ENCODE assay signal across 21 cellular contexts in genomic region chr9:98877211-98877730, GRCh38.
DNase-seq lines count a peak whose midpoint lies in the region; ATAC-seq and TF ChIP-seq lines count a peak whose summit lies in the region.
"Had no signal": no experiment of that assay in that cellular context is flagged by ENCODE, and none has a peak within 500 bp of the region (broad histone marks: within the 10 kb centered on the region; RNA-seq: fewer than 3 reads in every experiment).

No MANE protein-coding gene starts in this region.

- H3K36me3 ChIP-seq in right atrium auricular region (no peaks in the 10 kb centered on the region), neuronal stem cell (replicated peaks in 1 of 2; ENCODE audit: control insufficient read depth in 2 of 2, insufficient read depth in 2 of 2, low read length in 2 of 2) (no peaks in the 10 kb centered on the region)
- H3K36me3 ChIP-seq: BLaER1, HAP-1 had no signal

- no peak overlapping the region for H4K91ac ChIP-seq in neuronal stem cell (ENCODE audit: low read depth, low read length, poor library complexity)

- no peak overlapping the region for H2BK12ac ChIP-seq in neuronal stem cell (ENCODE audit: low read length)

- intact Hi-C loops in right cardiac atrium (cut with DNase I) (no loop called here), dorsolateral prefrontal cortex (cut with DNase I) (no loop called here)

- peak; percentile 2 for DNase-seq in NCI-H146 (lab: John Stamatoyannopoulos, UW)
- no peak for DNase-seq in NCI-H146 treated with DMSO at 0.1 percent for 48 hours (lab: John Stamatoyannopoulos, UW; ENCODE audit: unreplicated experiment)
- DNase-seq in right atrium auricular region (ENCODE audit: low spot score) = peak; percentile 28
- DNase-seq in right cardiac atrium = no peak
- DNase-seq in mesenteric fat pad (ENCODE audit: low spot score) = peak; percentile 39
- DNase-seq in neuronal stem cell (ENCODE audit: low spot score) = no peak
- no peak for DNase-seq in dorsolateral prefrontal cortex
- DNase-seq in NCI-H2196 (lab: John Stamatoyannopoulos, UW; ENCODE audit: unreplicated experiment) = no peak
- DNase-seq: Caco-2; CD4-positive, CD25-positive, alpha-beta regulatory T cell; DMS79; EL; GDM1; GOT3; HFFc6 had no signal

- H3K79me1 ChIP-seq in neuronal stem cell (ENCODE audit: low read depth, low read length) = no peaks in the 10 kb centered on the region

- H3K14ac ChIP-seq in neuronal stem cell (ENCODE audit: low read length) = no peak overlapping the region

- TF ChIP-seq CTCF in right atrium auricular region (IDR thresholded peaks at IDR 0.05) (no peak), dorsolateral prefrontal cortex (IDR thresholded peaks at IDR 0.05 in 54 of 56, conservative IDR thresholded peaks at IDR 0.05 in 2 of 56; ENCODE audit: low read depth in 1 of 56, partially characterized antibody in 56 of 56) (no peak)

- 92% methylated on average over 10 of the region's 10 CpGs for WGBS in right cardiac atrium
- WGBS in neuronal stem cell (ENCODE audit: extremely low coverage in 2 of 2, insufficient read length in 2 of 2, insufficient replicate concordance in 1 of 2), 2 donors = no CpG with 5 or more reads among the region's 10 CpGs

- no peak overlapping the region for H3K4me2 ChIP-seq in neuronal stem cell (ENCODE audit: insufficient read depth, low read length, poor library complexity, severe bottlenecking)
- H3K4me2 ChIP-seq: BLaER1 had no signal

- no peak overlapping the region for H2BK15ac ChIP-seq in neuronal stem cell (ENCODE audit: low read length)

- H3K27ac ChIP-seq in right atrium auricular region (no peak overlapping the region), right cardiac atrium (ENCODE audit: low read length) (no peak overlapping the region), neuronal stem cell (replicated peaks; ENCODE audit: low read length) (no peak overlapping the region), dorsolateral prefrontal cortex (no peak overlapping the region)
- H3K27ac ChIP-seq: 22Rv1, BLaER1, C4-2B had no signal

- peak overlapping the region; percentile 25 for H2AK5ac ChIP-seq in neuronal stem cell (ENCODE audit: low read depth, low read length)

- H3K4me1 ChIP-seq in right atrium auricular region = peaks cover 0 to 31% of the 10 kb centered on the region in 2 donors
- H3K4me1 ChIP-seq in right cardiac atrium (ENCODE audit: control insufficient read depth, insufficient read depth, low read length) = peaks cover 15% of the 10 kb centered on the region
- no peaks in the 10 kb centered on the region for H3K4me1 ChIP-seq in neuronal stem cell (ENCODE audit: control insufficient read depth in 2 of 2, insufficient read depth in 1 of 2, low read depth in 1 of 2, low read length in 2 of 2)
- H3K4me1 ChIP-seq: BLaER1, Caco-2, HAP-1 had no signal

- no peak overlapping the region for H2BK5ac ChIP-seq in neuronal stem cell (ENCODE audit: low read length)

- no peak overlapping the region for H2BK120ac ChIP-seq in neuronal stem cell (ENCODE audit: low read depth, low read length)

- H3K4ac ChIP-seq in neuronal stem cell (ENCODE audit: low read length) = no peak overlapping the region

- no peak for ATAC-seq in right cardiac atrium
- ATAC-seq: CD8-positive, alpha-beta T cell; GM12878 had no signal

- H2AFZ ChIP-seq in neuronal stem cell (ENCODE audit: low read length) = no peak overlapping the region

- no peak overlapping the region for H3K23ac ChIP-seq in neuronal stem cell (ENCODE audit: low read depth, low read length, poor library complexity)

- H4K8ac ChIP-seq in neuronal stem cell (ENCODE audit: low read depth, low read length) = no peak overlapping the region

- H3K9me3 ChIP-seq in right atrium auricular region (no peaks in the 10 kb centered on the region), right cardiac atrium (ENCODE audit: control insufficient read depth, low read length) (no peaks in the 10 kb centered on the region), neuronal stem cell (replicated peaks in 1 of 2; ENCODE audit: control insufficient read depth in 2 of 2, insufficient read depth in 1 of 2, low read depth in 1 of 2, low read length in 2 of 2) (no peaks in the 10 kb centered on the region)
- H3K9me3 ChIP-seq: BLaER1, Caco-2, HAP-1 had no signal

- H3K27me3 ChIP-seq in right atrium auricular region (no peaks in the 10 kb centered on the region), right cardiac atrium (ENCODE audit: control insufficient read depth, insufficient read depth) (no peaks in the 10 kb centered on the region), neuronal stem cell (ENCODE audit: control insufficient read depth in 3 of 3, insufficient read depth in 3 of 3, low read depth in 1 of 3, low read length in 3 of 3) (peaks cover 0 to 26% (median 0%) of the 10 kb centered on the region in 3 experiments), dorsolateral prefrontal cortex (peaks cover 0 to 12% (median 0%) of the 10 kb centered on the region in 45 donors)
- H3K27me3 ChIP-seq: BLaER1 had no signal

- H3K4me3 ChIP-seq in right atrium auricular region (no peak overlapping the region), right cardiac atrium (ENCODE audit: low read length) (no peak overlapping the region), neuronal stem cell (ENCODE audit: low read length in 2 of 2) (no peak overlapping the region), dorsolateral prefrontal cortex (no peak overlapping the region)
- H3K4me3 ChIP-seq: BLaER1, GM12878, HAP-1 had no signal

- no peak overlapping the region for H3K18ac ChIP-seq in neuronal stem cell (ENCODE audit: low read length)

- H3K9ac ChIP-seq in neuronal stem cell (ENCODE audit: low read depth, low read length, poor library complexity) = no peak overlapping the region
- H3K9ac ChIP-seq: BLaER1 had no signal

Comparison
In these comparisons a context has a peak if more than half of its experiments do, and no peak if none do; other contexts are left out.
1. DNase-seq: peak in NCI-H146 (single experiment), right atrium auricular region (single experiment) and mesenteric fat pad (single experiment); none in NCI-H146 treated with DMSO at 0.1 percent for 48 hours (single experiment), right cardiac atrium (0 of 3), neuronal stem cell (single experiment), dorsolateral prefrontal cortex (0 of 10) and NCI-H2196 (single experiment).